Comparison of ENCODE assay signal across 3 cellular contexts in genomic region chr20:9769954-9770353, GRCh38.
"Had no signal": no experiment of that assay in that cellular context is flagged by ENCODE, and none has a peak within 500 bp of the region (broad histone marks: within the 10 kb centered on the region; RNA-seq: fewer than 3 reads in every experiment).

No MANE protein-coding gene starts in this region.

- ATAC-seq: GM12878 had no signal

- DNase-seq: GDM1, GF-D8 had no signal

- H3K4me3 ChIP-seq: GM12878 had no signal
